In the genomic region with DNA sequence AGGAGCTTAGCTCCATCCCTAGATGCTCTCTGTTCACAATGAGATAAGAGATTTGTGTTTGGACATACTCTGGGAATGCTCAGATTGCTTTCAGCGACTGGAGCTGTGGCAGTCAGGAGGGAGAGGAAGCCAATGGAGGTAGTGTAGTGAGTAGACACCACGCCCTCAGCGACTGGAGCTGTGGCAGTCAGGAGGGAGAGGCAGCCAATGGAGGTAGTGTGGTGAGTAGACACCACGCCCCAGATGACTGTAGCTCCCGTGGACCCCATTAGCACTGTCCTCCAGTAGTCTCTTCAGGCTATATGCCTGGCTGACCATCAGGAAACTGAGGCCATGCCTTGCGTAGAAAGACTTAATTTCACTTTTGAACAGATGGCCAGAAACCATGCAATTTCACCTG, we compare ENCODE assay signal across 27 cellular contexts.
"Had no signal": no experiment of that assay in that cellular context is flagged by ENCODE, and none has a peak within 500 bp of the region (broad histone marks: within the 10 kb centered on the region; RNA-seq: fewer than 3 reads in every experiment).

No MANE protein-coding gene starts in this region.

- DNase-seq: activated CD4-positive, alpha-beta T cell treated with anti-CD3 and anti-CD28 coated beads for 48 hours; activated CD4-positive, alpha-beta T cell treated with anti-CD3 and anti-CD28 coated beads, Interleukin-2, amount 50 U/mL, for 4 hours; activated CD4-positive, CD25-positive, alpha-beta regulatory T cell treated with anti-CD3 and anti-CD28 coated beads, Interleukin-2, amount 50 U/mL, for 72 hours; activated CD8-positive, alpha-beta memory T cell treated with anti-CD3 and anti-CD28 coated beads, Interleukin-2, amount 50 U/mL, for 48 hours; activated CD8-positive, alpha-beta T cell treated with anti-CD3 and anti-CD28 coated beads, Interleukin-2, amount 10 ng/mL, durations not matched to agents 7 days and 5 days; activated naive CD4-positive, alpha-beta T cell treated with anti-CD3 and anti-CD28 coated beads, Interleukin-2, amount 50 U/mL, for 16 hours; activated naive CD8-positive, alpha-beta T cell treated with anti-CD3 and anti-CD28 coated beads, Interleukin-2, amount 10 ng/mL, durations not matched to agents 7 days and 5 days; activated T-cell treated with anti-CD3 and anti-CD28 coated beads, Interleukin-2, amount 50 U/mL, for 1 hour; adrenal gland; anterior cingulate cortex; caudate nucleus; MM.1S; NCI-H1436 treated with DMSO at 0.1 percent for 48 hours; NCI-H187; NCI-H2081 treated with DMSO at 0.1 percent for 48 hours; NCI-H446; NCI-H524; NCI-H82; NK-92 treated with Interleukin-12 subunit alpha and Interleukin-12 subunit beta, amount 100 ng/mL, for 24 hours; OCI-M1; Right ventricle myocardium superior; SJCRH30 had no signal

- H3K4me3 ChIP-seq: adrenal gland, breast epithelium, coronary artery, SJCRH30 had no signal

- H3K4me1 ChIP-seq: adrenal gland, breast epithelium, SJCRH30 had no signal

- H3K27ac ChIP-seq: adrenal gland, breast epithelium, coronary artery, RWPE1, SJCRH30 had no signal

- H3K36me3 ChIP-seq: adrenal gland, SJCRH30 had no signal

- H3K9me3 ChIP-seq: adrenal gland, breast epithelium, SJCRH30 had no signal

- ATAC-seq: activated CD8-positive, alpha-beta T cell treated with anti-CD3 and anti-CD28 coated beads, Interleukin-2, amount 10 ng/mL, durations not matched to agents 7 days and 5 days; Panc1; WTC11 had no signal

- H3K27me3 ChIP-seq: adrenal gland, breast epithelium, SJCRH30 had no signal
